In the genomic region with DNA sequence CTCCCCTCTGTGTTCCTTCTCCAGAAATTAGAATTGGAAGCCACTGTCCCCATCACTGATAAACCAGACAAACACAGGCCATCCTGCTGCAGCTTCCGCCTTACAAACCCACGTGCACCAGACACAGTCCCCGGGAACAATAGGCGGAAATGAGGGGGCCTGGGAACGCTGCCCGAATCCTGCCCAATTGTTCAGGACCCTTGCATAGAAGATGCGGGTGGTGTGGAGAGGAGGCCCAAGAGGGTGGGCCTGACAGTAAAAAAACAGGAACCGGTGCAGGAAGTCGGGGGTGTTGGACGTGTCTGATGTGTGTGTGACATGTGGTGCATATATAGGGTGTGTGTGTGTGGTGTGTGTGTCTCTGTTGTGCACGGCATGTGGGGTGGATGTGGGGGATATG, we compare ENCODE assay signal across 1 cellular context.
TF ChIP-seq lines count a peak whose summit lies in the region.

No MANE protein-coding gene starts in this region.

TF ChIP-seq in H1, 55 proteins besides CTCF, POLR2A, EP300 and RAD21 (continued from another document):
- TF ChIP-seq, protein P1, sequence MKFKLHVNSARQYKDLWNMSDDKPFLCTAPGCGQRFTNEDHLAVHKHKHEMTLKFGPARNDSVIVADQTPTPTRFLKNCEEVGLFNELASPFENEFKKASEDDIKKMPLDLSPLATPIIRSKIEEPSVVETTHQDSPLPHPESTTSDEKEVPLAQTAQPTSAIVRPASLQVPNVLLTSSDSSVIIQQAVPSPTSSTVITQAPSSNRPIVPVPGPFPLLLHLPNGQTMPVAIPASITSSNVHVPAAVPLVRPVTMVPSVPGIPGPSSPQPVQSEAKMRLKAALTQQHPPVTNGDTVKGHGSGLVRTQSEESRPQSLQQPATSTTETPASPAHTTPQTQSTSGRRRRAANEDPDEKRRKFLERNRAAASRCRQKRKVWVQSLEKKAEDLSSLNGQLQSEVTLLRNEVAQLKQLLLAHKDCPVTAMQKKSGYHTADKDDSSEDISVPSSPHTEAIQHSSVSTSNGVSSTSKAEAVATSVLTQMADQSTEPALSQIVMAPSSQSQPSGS (IDR thresholded peaks at IDR 0.05; ENCODE audit: low read length) = no peak
- TF ChIP-seq SIX5 (IDR thresholded peaks at IDR 0.05; ENCODE audit: low read depth, low read length) (no peak), SAP30 (IDR thresholded peaks at IDR 0.05; ENCODE audit: insufficient read depth, insufficient replicate concordance, low read length) (no peak), RBBP5 (IDR thresholded peaks at IDR 0.05; ENCODE audit: borderline replicate concordance, low read depth, low read length) (no peak), KDM1A (IDR thresholded peaks at IDR 0.05; ENCODE audit: borderline replicate concordance, low read length) (no peak), RXRA (IDR thresholded peaks at IDR 0.05; ENCODE audit: insufficient read depth, low read depth, low read length) (no peak), YY1 (IDR thresholded peaks at IDR 0.05; ENCODE audit: low read depth, low read length) (no peak), USF2 (IDR thresholded peaks at IDR 0.05; ENCODE audit: low read length) (no peak), CEBPB (IDR thresholded peaks at IDR 0.05; ENCODE audit: low read depth, low read length) (no peak), TBP (IDR thresholded peaks at IDR 0.05; ENCODE audit: low read depth, low read length) (no peak)
